16 cellular contexts compared by ENCODE assay signal in genomic region chr2:47169784-47170183, GRCh38. TPM values are rescaled to one million over a fixed set of nuclear protein-coding genes. Genes with fewer than 3 reads are reported as not detected.
A peak's percentile ranks its signal among the peaks of the same experiment; 100 is the strongest.
DNase-seq lines count a peak whose midpoint lies in the region; ATAC-seq and TF ChIP-seq lines count a peak whose summit lies in the region.
"Had no signal": no experiment of that assay in that cellular context is flagged by ENCODE, and none has a peak within 500 bp of the region (broad histone marks: within the 10 kb centered on the region; RNA-seq: fewer than 3 reads in every experiment).

No MANE protein-coding gene starts in this region.

- H3K27me3 ChIP-seq in right cardiac atrium (ENCODE audit: control insufficient read depth, insufficient read depth) (no peaks in the 10 kb centered on the region), right atrium auricular region (no peaks in the 10 kb centered on the region), upper lobe of right lung (no peaks in the 10 kb centered on the region)
- H3K27me3 ChIP-seq: neural progenitor cell, SJSA1, spleen, testis had no signal

- H3K4me1 ChIP-seq in right cardiac atrium (ENCODE audit: control insufficient read depth, insufficient read depth, low read length) (no peaks in the 10 kb centered on the region), right atrium auricular region (peaks cover 0 to 80% of the 10 kb centered on the region in 2 donors), upper lobe of right lung (peaks cover 72% of the 10 kb centered on the region)

- CTCF ChIA-PET in GM10248 (lab: Yijun Ruan, JAX), result interaction anchor here (1.2 to 2.0 kb wide), 2 partner anchors 9 to 11 kb away, joined by 4 to 13 read pairs; no protein-coding TSS in a partner anchor

- H3K9me3 ChIP-seq in right cardiac atrium (ENCODE audit: control insufficient read depth, low read length) (no peaks in the 10 kb centered on the region), right atrium auricular region (no peaks in the 10 kb centered on the region), upper lobe of right lung (no peaks in the 10 kb centered on the region)
- H3K9me3 ChIP-seq: SJSA1, spleen, testis had no signal

- peaks cover 52% of the 10 kb centered on the region for H3K36me3 Mint-ChIP-seq in brain
- no peaks in the 10 kb centered on the region for H3K36me3 Mint-ChIP-seq in natural killer cell

- POLR2A ChIA-PET in GM10248 (lab: Yijun Ruan, JAX), result interaction anchor here (0.7 kb wide), 2 partner anchors 11 to 218 kb away, joined by 3 to 5 read pairs; no protein-coding TSS in a partner anchor

- intact Hi-C loops in right cardiac atrium (cut with DNase I) (loop anchor here in 1 of 4 donors (5.0 kb wide), 1 partner anchor 77 kb away; no protein-coding TSS in a partner anchor), natural killer cell (cut with micrococcal nuclease) (no loop called here), upper lobe of right lung (cut with DNase I) (no loop called here)

- TF ChIP-seq CTCF in right atrium auricular region (IDR thresholded peaks at IDR 0.05), result no peak
- TF ChIP-seq CTCF in brain (conservative IDR thresholded peaks at IDR 0.05), result no peak
- TF ChIP-seq CTCF in natural killer cell (IDR thresholded peaks at IDR 0.05), result no peak
- TF ChIP-seq CTCF in upper lobe of right lung (IDR thresholded peaks at IDR 0.05), result no peak
- TF ChIP-seq CTCF in GM10248 (IDR thresholded peaks at IDR 0.05; ENCODE audit: control extremely low read depth, extremely low read depth, low read depth, missing control alignments), result no peak

- H3K9me3 Mint-ChIP-seq in brain, result no peaks in the 10 kb centered on the region
- no peaks in the 10 kb centered on the region for H3K9me3 Mint-ChIP-seq in natural killer cell
- H3K9me3 Mint-ChIP-seq: neural progenitor cell had no signal

- H3K36me3 ChIP-seq in right atrium auricular region (peaks cover 43% of the 10 kb centered on the region), upper lobe of right lung (peaks cover 51% of the 10 kb centered on the region)

- ATAC-seq in right cardiac atrium (no peak), natural killer cell (no peak), upper lobe of right lung (no peak), HG03095 (IDR thresholded peaks at IDR 0.05; ENCODE audit: unreplicated experiment) (no peak)

- H3K27ac Mint-ChIP-seq in brain, result peak overlapping the region in 3 of 5 experiments; percentile 58 to 100 (median 80)
- peak overlapping the region; percentile 97 to 100 for H3K27ac Mint-ChIP-seq in natural killer cell
- H3K27ac Mint-ChIP-seq: neural progenitor cell had no signal

- peaks cover 89% of the 10 kb centered on the region for H3K4me1 Mint-ChIP-seq in brain
- peaks cover 64 to 67% of the 10 kb centered on the region in 2 donors for H3K4me1 Mint-ChIP-seq in natural killer cell

- peak overlapping the region; percentile 20 for H3K4me3 ChIP-seq in right cardiac atrium (ENCODE audit: low read length)
- no peak overlapping the region for H3K4me3 ChIP-seq in right atrium auricular region
- H3K4me3 ChIP-seq in upper lobe of right lung, result no peak overlapping the region
- H3K4me3 ChIP-seq: neural progenitor cell, SJSA1, spleen, testis had no signal

- H3K27me3 Mint-ChIP-seq in brain, result no peaks in the 10 kb centered on the region
- no peaks in the 10 kb centered on the region for H3K27me3 Mint-ChIP-seq in natural killer cell (ENCODE audit: low read depth in 2 of 2)

- H3K4me3 Mint-ChIP-seq in brain, result peak overlapping the region; percentile 47 to 99 (median 58)
- H3K4me3 Mint-ChIP-seq in natural killer cell, result no peak overlapping the region
- H3K4me3 Mint-ChIP-seq: neural progenitor cell had no signal

- no peak overlapping the region for H3K27ac ChIP-seq in right cardiac atrium (ENCODE audit: low read length)
- H3K27ac ChIP-seq in right atrium auricular region, result no peak overlapping the region
- peak overlapping the region; percentile 12 for H3K27ac ChIP-seq in upper lobe of right lung
- H3K27ac ChIP-seq: neural progenitor cell, SJSA1, testis had no signal

- DNase-seq in right cardiac atrium (no peak), right atrium auricular region (ENCODE audit: low spot score) (no peak), natural killer cell (no peak), upper lobe of right lung (no peak), SHP77 treated with DMSO at 0.1 percent for 48 hours (lab: John Stamatoyannopoulos, UW) (no peak), GM10248 (ENCODE audit: extremely low spot score) (no peak)
- DNase-seq: DMS 273 treated with DMSO at 0.1 percent for 48 hours, MM.1S, NCI-H2171, spleen, testis had no signal

- 58% methylated on average over 2 of the region's 2 CpGs for WGBS in right cardiac atrium

RNA-seq across cellular contexts. Expression of gene CALM2, which starts 6.5 kb away (rescaled TPM):
- total RNA-seq in right cardiac atrium (100 to 1,000 TPM; 281 to 612 (median 394) TPM), right atrium auricular region (100 to 1,000 TPM; 435 to 481 TPM), natural killer cell (100 to 1,000 TPM; 191 to 216 (median 192) TPM), upper lobe of right lung (487 TPM)
- polyA plus RNA-seq in right cardiac atrium (421 TPM), brain (ENCODE audit: insufficient read depth, low read depth, low replicate concordance) (1,051 TPM)

RNA-seq across cellular contexts. Expression of gene STPG4, which starts 14.7 kb away (rescaled TPM):
- total RNA-seq in right cardiac atrium (under 1 TPM in 2 of 4 donors, not detected in 2; 0.20 to 0.29 TPM), right atrium auricular region (not detected), natural killer cell (under 1 TPM in 2 of 3 donors, not detected in 1; 0.21 to 0.65 TPM), upper lobe of right lung (not detected)
- polyA plus RNA-seq in right cardiac atrium (not detected), brain (ENCODE audit: insufficient read depth, low read depth, low replicate concordance) (not detected)
- total RNA-seq: epithelial cell of proximal tubule, SJSA1 had no signal
